1 cellular context compared by ENCODE assay signal in genomic region chr10:112951349-112952281, GRCh38.
TF ChIP-seq lines count a peak whose summit lies in the region.

No MANE protein-coding gene starts in this region.

TF ChIP-seq in HEK293, 187 proteins besides CTCF, POLR2A, EP300 and RAD21 (continued from another document):
- no peak for TF ChIP-seq ZNF704 (tag by site-specific recombination; IDR thresholded peaks at IDR 0.05)
- no peak for TF ChIP-seq ZNF311 (tag by site-specific recombination; IDR thresholded peaks at IDR 0.05; ENCODE audit: borderline replicate concordance)
- TF ChIP-seq ZBTB6 (tag by site-specific recombination; IDR thresholded peaks at IDR 0.05), result no peak
- no peak for TF ChIP-seq KLF1 (tag by site-specific recombination; IDR thresholded peaks at IDR 0.05)
- no peak for TF ChIP-seq ZNF626 (tag by site-specific recombination; IDR thresholded peaks at IDR 0.05)
- peak; percentile 11; the same call in 1 of the 2 replicates for TF ChIP-seq ZBTB48 (tag by site-specific recombination; IDR thresholded peaks at IDR 0.05)
- TF ChIP-seq ZNF16 (tag by site-specific recombination; IDR thresholded peaks at IDR 0.05; ENCODE audit: low read depth), result no peak
- peak; percentile 77 for TF ChIP-seq SP3 (tag by site-specific recombination; IDR thresholded peaks at IDR 0.05)
- TF ChIP-seq SCRT2 (tag by site-specific recombination; IDR thresholded peaks at IDR 0.05), result 0 out of 2 replicates have a peak, but pooled peaks have one; percentile 22
- TF ChIP-seq ZNF610 (tag by site-specific recombination; IDR thresholded peaks at IDR 0.05; ENCODE audit: borderline replicate concordance), result peak; percentile 63; the same call in 1 of the 2 replicates
- TF ChIP-seq ZNF37A (tag by site-specific recombination; IDR thresholded peaks at IDR 0.05), result no peak
- no peak for TF ChIP-seq ZNF660 (tag by site-specific recombination; IDR thresholded peaks at IDR 0.05)
- TF ChIP-seq ZNF354C (tag by site-specific recombination; IDR thresholded peaks at IDR 0.05; ENCODE audit: borderline replicate concordance, low read depth), result no peak
- peak; percentile 77 for TF ChIP-seq SP7 (tag by site-specific recombination; IDR thresholded peaks at IDR 0.05)
- TF ChIP-seq ZIC2 (tag by site-specific recombination; IDR thresholded peaks at IDR 0.05), result peak; percentile 8; the same call in 1 of the 2 replicates
- TF ChIP-seq ZNF202 (tag by site-specific recombination; IDR thresholded peaks at IDR 0.05; ENCODE audit: borderline replicate concordance), result no peak
- TF ChIP-seq REPIN1 (tag by site-specific recombination; IDR thresholded peaks at IDR 0.05; ENCODE audit: low read depth), result 0 out of 2 replicates have a peak, but pooled peaks have one; percentile 86
- TF ChIP-seq ZNF560 (tag by site-specific recombination; IDR thresholded peaks at IDR 0.05; ENCODE audit: borderline replicate concordance), result no peak
- peak; percentile 83 for TF ChIP-seq KLF10 (tag by site-specific recombination; IDR thresholded peaks at IDR 0.05)
- TF ChIP-seq ZNF324 (tag by site-specific recombination; IDR thresholded peaks at IDR 0.05), result peak; percentile 77; the same call in 1 of the 2 replicates
- peak; percentile 36; the same call in 1 of the 2 replicates for TF ChIP-seq HOXD13 (CRISPR knock-in tag; IDR thresholded peaks at IDR 0.05; ENCODE audit: borderline replicate concordance)
- no peak for TF ChIP-seq MEIS1 (CRISPR knock-in tag; IDR thresholded peaks at IDR 0.05; ENCODE audit: borderline replicate concordance)
- TF ChIP-seq PRDM10 (tag by site-specific recombination; IDR thresholded peaks at IDR 0.05), result peak; percentile 97
- TF ChIP-seq ZBTB7A (tag by site-specific recombination; IDR thresholded peaks at IDR 0.05; ENCODE audit: low read depth), result peak; percentile 67; the same call in 1 of the 2 replicates
- no peak for TF ChIP-seq ZNF776 (tag by site-specific recombination; IDR thresholded peaks at IDR 0.05; ENCODE audit: borderline replicate concordance)
- TF ChIP-seq ZNF521 (tag by site-specific recombination; IDR thresholded peaks at IDR 0.05), result no peak
- TF ChIP-seq BCL11B (tag by site-specific recombination; IDR thresholded peaks at IDR 0.05; ENCODE audit: low read depth), result peak; percentile 71; the same call in 1 of the 2 replicates
- TF ChIP-seq YY1 (tag by site-specific recombination; IDR thresholded peaks at IDR 0.05), result peak; percentile 68; the same call in 1 of the 2 replicates
- TF ChIP-seq TRIM28 (IDR thresholded peaks at IDR 0.05; ENCODE audit: borderline replicate concordance, low read length), result no peak
- peak; percentile 96 for TF ChIP-seq ZNF596 (tag by site-specific recombination; IDR thresholded peaks at IDR 0.05)
- TF ChIP-seq ZNF600 (tag by site-specific recombination; IDR thresholded peaks at IDR 0.05), result peak; percentile 65
- no peak for TF ChIP-seq OVOL3 (tag by site-specific recombination; IDR thresholded peaks at IDR 0.05)
- no peak for TF ChIP-seq SETDB1 (IDR thresholded peaks at IDR 0.05; ENCODE audit: insufficient read length, low read length)
- TF ChIP-seq BCL11A (tag by site-specific recombination; IDR thresholded peaks at IDR 0.05; ENCODE audit: low read depth), result peak; percentile 77
- peak; percentile 40; the same call in 1 of the 2 replicates for TF ChIP-seq ZNF692 (tag by site-specific recombination; IDR thresholded peaks at IDR 0.05)
- peak; percentile 90 for TF ChIP-seq ZBTB8A (tag by site-specific recombination; IDR thresholded peaks at IDR 0.05)
- peak; percentile 58; the same call in 1 of the 2 replicates for TF ChIP-seq KLF7 (tag by site-specific recombination; IDR thresholded peaks at IDR 0.05; ENCODE audit: borderline replicate concordance)
- peak; percentile 87 for TF ChIP-seq ZNF398 (tag by site-specific recombination; IDR thresholded peaks at IDR 0.05)
- TF ChIP-seq ZNF221 (tag by site-specific recombination; IDR thresholded peaks at IDR 0.05; ENCODE audit: borderline replicate concordance), result no peak
- no peak for TF ChIP-seq TCF7L2 (IDR thresholded peaks at IDR 0.05; ENCODE audit: borderline replicate concordance, low read depth, low read length)
- TF ChIP-seq ZNF555 (tag by site-specific recombination; conservative IDR thresholded peaks at IDR 0.05), result no peak
- TF ChIP-seq ZNF112 (tag by site-specific recombination; IDR thresholded peaks at IDR 0.05), result no peak
- TF ChIP-seq ZNF155 (tag by site-specific recombination; IDR thresholded peaks at IDR 0.05), result no peak
- TF ChIP-seq, protein P1, sequence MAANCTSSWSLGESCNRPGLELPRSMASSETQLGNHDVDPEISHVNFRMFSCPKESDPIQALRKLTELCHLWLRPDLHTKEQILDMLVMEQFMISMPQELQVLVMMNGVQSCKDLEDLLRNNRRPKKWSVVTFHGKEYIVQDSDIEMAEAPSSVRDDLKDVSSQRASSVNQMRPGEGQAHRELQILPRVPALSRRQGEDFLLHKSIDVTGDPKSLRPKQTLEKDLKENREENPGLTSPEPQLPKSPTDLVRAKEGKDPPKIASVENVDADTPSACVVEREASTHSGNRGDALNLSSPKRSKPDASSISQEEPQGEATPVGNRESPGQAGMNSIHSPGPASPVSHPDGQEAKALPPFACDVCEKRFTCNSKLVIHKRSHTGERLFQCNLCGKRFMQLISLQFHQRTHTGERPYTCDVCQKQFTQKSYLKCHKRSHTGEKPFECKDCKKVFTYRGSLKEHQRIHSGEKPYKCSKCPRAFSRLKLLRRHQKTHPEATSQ (tag by site-specific recombination; IDR thresholded peaks at IDR 0.05), result no peak
- no peak for TF ChIP-seq ZNF530 (tag by site-specific recombination; IDR thresholded peaks at IDR 0.05; ENCODE audit: low read depth)
- peak; percentile 58 for TF ChIP-seq KLF8 (tag by site-specific recombination; IDR thresholded peaks at IDR 0.05)
- TF ChIP-seq ZNF548 (tag by site-specific recombination; IDR thresholded peaks at IDR 0.05), result no peak
